Comparison of ENCODE assay signal across 22 cellular contexts in the genomic region with DNA sequence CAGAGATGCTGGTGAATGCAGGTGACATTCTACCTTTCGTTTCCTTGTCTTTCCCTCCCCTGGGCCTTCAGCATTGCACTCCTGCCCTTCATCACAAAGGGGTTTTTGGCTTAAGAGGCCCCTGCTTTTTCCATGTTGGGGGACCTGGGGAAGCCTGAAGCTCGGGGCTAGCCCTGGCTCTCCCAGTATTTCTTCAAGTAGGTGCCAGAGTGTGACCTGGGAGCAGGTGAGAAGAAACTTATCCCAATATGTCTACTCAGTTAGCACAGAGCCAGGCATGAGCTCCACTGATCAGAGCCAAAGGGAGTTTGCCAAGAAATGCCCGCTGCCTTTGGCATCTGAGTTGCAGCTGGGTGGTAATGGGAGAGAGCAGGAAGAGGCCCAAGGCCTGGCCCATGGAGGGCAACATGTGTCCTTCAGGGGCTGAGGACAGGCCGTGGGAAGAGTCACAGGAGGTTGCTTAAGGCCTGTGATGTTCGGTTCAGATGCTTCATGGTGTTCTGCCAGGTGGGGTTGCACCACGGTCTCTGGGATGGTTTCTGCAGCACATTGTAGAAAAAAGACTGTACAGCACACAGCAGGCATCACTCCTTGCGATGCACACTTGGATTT. TPM values are rescaled to one million over a fixed set of nuclear protein-coding genes. Genes with fewer than 3 reads are reported as not detected.
"Had no signal": no experiment of that assay in that cellular context is flagged by ENCODE, and none has a peak within 500 bp of the region (broad histone marks: within the 10 kb centered on the region; RNA-seq: fewer than 3 reads in every experiment).

No MANE protein-coding gene starts in this region.

- ATAC-seq: activated CD8-positive, alpha-beta T cell treated with anti-CD3 and anti-CD28 coated beads, Interleukin-2, amount 10 ng/mL, durations not matched to agents 7 days and 5 days; HepG2; T-helper 17 cell; WTC11 had no signal

- H3K27ac ChIP-seq: KMS-11 had no signal

- H3K9ac ChIP-seq: KMS-11 had no signal

- DNase-seq: activated CD4-positive, alpha-beta T cell treated with anti-CD3 and anti-CD28 coated beads for 48 hours; activated CD4-positive, alpha-beta T cell treated with anti-CD3 and anti-CD28 coated beads, Interleukin-2, amount 50 U/mL, for 4 hours; activated CD4-positive, CD25-positive, alpha-beta regulatory T cell treated with anti-CD3 and anti-CD28 coated beads, Interleukin-2, amount 50 U/mL, for 72 hours; activated CD8-positive, alpha-beta memory T cell treated with anti-CD3 and anti-CD28 coated beads, Interleukin-2, amount 50 U/mL, for 48 hours; activated CD8-positive, alpha-beta T cell treated with anti-CD3 and anti-CD28 coated beads, Interleukin-2, amount 10 ng/mL, durations not matched to agents 7 days and 5 days; activated effector memory CD4-positive, alpha-beta T cell treated with Interleukin-2 at 50 U/mL for 16 hours; activated naive CD4-positive, alpha-beta T cell; activated T-cell treated with anti-CD3 and anti-CD28 coated beads, Interleukin-2, amount 50 U/mL, for 1 hour; NCI-H1930; NCI-H226; NCI-H526; NCI-H774; NK-92 treated with Interleukin-12 subunit alpha and Interleukin-12 subunit beta, amount 100 ng/mL, for 24 hours; SIG-M5; T-helper 17 cell; T-helper 9 cell had no signal

- H3K4me2 ChIP-seq: KMS-11 had no signal

RNA-seq across cellular contexts. Expression of a gene that starts 7.6 kb away (rescaled TPM):
- total RNA-seq: activated CD8-positive, alpha-beta T cell treated with anti-CD3 and anti-CD28 coated beads, Interleukin-2, amount 10 ng/mL, durations not matched to agents 7 days and 5 days; HepG2; MCF 10A; NCI-H460; T-helper 17 cell had no signal
- polyA plus RNA-seq: aorta, HepG2 had no signal

RNA-seq across cellular contexts. Expression of a gene that starts 13.0 kb away (rescaled TPM):
- total RNA-seq: activated CD8-positive, alpha-beta T cell treated with anti-CD3 and anti-CD28 coated beads, Interleukin-2, amount 10 ng/mL, durations not matched to agents 7 days and 5 days; aorta; HepG2; MCF 10A; NCI-H460; T-helper 17 cell; WTC11 had no signal
- polyA plus RNA-seq: aorta, HepG2 had no signal

RNA-seq across cellular contexts. Expression of a gene that starts 31.7 kb away (rescaled TPM):
- total RNA-seq: activated CD8-positive, alpha-beta T cell treated with anti-CD3 and anti-CD28 coated beads, Interleukin-2, amount 10 ng/mL, durations not matched to agents 7 days and 5 days; aorta; HepG2; MCF 10A; NCI-H460; T-helper 17 cell; WTC11 had no signal
- polyA plus RNA-seq: aorta, HepG2 had no signal
